8 cellular contexts compared by ENCODE assay signal in the genomic region with DNA sequence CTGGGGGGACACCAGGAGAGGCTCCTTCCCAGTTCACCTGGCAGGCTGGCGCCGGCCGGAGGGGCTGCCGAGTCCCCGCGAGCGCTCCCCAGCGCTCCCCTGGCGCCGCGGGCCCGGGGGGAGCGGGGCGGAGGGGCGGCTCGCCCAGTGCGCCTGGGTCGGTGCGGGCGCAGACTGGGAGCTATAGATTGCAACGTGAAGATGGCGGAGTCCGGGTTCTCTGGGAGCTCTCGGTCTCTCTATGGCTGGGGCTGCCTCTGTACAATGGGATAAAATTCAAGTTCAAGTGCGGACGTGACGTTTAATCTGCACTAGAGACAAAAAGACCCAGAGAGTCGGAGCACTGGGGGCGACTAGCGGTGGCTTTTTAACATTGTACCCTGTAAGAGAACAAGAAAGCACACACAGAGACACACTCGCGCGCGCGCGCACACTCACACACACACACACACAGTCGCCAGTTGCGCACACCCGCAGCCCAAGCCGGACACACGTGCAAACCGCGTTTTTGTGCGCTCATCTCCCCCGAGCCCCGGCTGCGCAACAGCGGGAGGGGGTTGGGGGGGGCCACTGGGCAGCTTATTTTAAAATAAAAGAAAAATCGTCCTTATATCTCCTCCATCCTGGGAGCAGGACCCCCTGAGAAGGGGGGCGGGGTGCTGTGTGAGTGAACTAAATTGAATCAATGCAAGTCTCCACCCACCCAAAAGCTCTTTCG. TPM values are rescaled to one million over a fixed set of nuclear protein-coding genes. Genes with fewer than 3 reads are reported as not detected.
DNase-seq lines count a peak whose midpoint lies in the region; ATAC-seq and TF ChIP-seq lines count a peak whose summit lies in the region.

A gene (minus strand): TSS at position 247 of the 718 bp plus-strand sequence. CDS start 979 bp downstream, outside the sequence.

- intact Hi-C loops in OCI-LY7 (cut with micrococcal nuclease; ENCODE audit: unreplicated experiment) = no loop called here
- intact Hi-C loops in esophagus muscularis mucosa (cut with DNase I) = no loop called here
- intact Hi-C loops in stomach (cut with DNase I; ENCODE audit: low total_unique reads) = no loop called here

- H3K36me3 Mint-ChIP-seq in nephron progenitor cell (ENCODE audit: low read depth) = no peaks in the 10 kb centered on the region

- H3K36me3 ChIP-seq in HUES6 (ENCODE audit: control insufficient read depth, insufficient read depth, low read length) (no peaks in the 10 kb centered on the region), OCI-LY7 (ENCODE audit: insufficient read depth, low read length) (no peaks in the 10 kb centered on the region), esophagus muscularis mucosa (no peaks in the 10 kb centered on the region), stomach (no peaks in the 10 kb centered on the region)

- H3K4me3 Mint-ChIP-seq in nephron progenitor cell = peak within 1 kb of the TSS; percentile 89

- peaks cover 47% of the 10 kb centered on the region for H3K4me1 Mint-ChIP-seq in nephron progenitor cell

- TF ChIP-seq POLR2A in esophagus muscularis mucosa (IDR thresholded peaks at IDR 0.05; ENCODE audit: low read depth) (no peak), stomach (IDR thresholded peaks at IDR 0.05) (no peak)

- peak within 1 kb of the TSS; percentile 71 for H3K4me3 ChIP-seq in HUES6 (ENCODE audit: low read depth, low read length)
- no peak within 1 kb of the TSS for H3K4me3 ChIP-seq in OCI-LY7 (ENCODE audit: low read depth, low read length, poor library complexity, severe bottlenecking)
- H3K4me3 ChIP-seq in esophagus muscularis mucosa = peak within 1 kb of the TSS; percentile 36 to 52 (median 40)
- peak within 1 kb of the TSS; percentile 32 to 54 (median 44) for H3K4me3 ChIP-seq in stomach

- ATAC-seq in GM21381 (IDR thresholded peaks at IDR 0.05; ENCODE audit: unreplicated experiment) = peak; percentile 74

- H3K9me3 ChIP-seq in HUES6 (ENCODE audit: control insufficient read depth, insufficient read depth, low read depth, low read length) (no peaks in the 10 kb centered on the region), OCI-LY7 (ENCODE audit: low read length) (no peaks in the 10 kb centered on the region), esophagus muscularis mucosa (no peaks in the 10 kb centered on the region), stomach (no peaks in the 10 kb centered on the region)

- H3K4me1 ChIP-seq in HUES6 (ENCODE audit: control insufficient read depth, insufficient read depth, low read length) = peaks cover 24% of the 10 kb centered on the region
- no peaks in the 10 kb centered on the region for H3K4me1 ChIP-seq in OCI-LY7 (ENCODE audit: insufficient read depth, low read length, poor library complexity, severe bottlenecking)
- peaks cover 39 to 57% (median 56%) of the 10 kb centered on the region in 4 donors for H3K4me1 ChIP-seq in esophagus muscularis mucosa
- peaks cover 37 to 63% (median 57%) of the 10 kb centered on the region in 4 donors for H3K4me1 ChIP-seq in stomach

- BruUV-seq in OCI-LY7 (replicated peaks; lab: Mats Ljungman, UMichigan) = no TSS peak

- H3K4me2 ChIP-seq in OCI-LY7 (ENCODE audit: low read length) = no peak within 1 kb of the TSS

- no peak within 1 kb of the TSS for H3K27ac Mint-ChIP-seq in nephron progenitor cell

- H3K27ac ChIP-seq in HUES6 (ENCODE audit: low read depth, low read length) (peak within 1 kb of the TSS; percentile 43; the same call in 1 of the 2 replicates), OCI-LY7 (ENCODE audit: low read depth, low read length, poor library complexity, severe bottlenecking) (no peak within 1 kb of the TSS), esophagus muscularis mucosa (replicated peaks in 1 of 4) (peak within 1 kb of the TSS in 1 of 4 donors; percentile 16), stomach (peak within 1 kb of the TSS; percentile 38 to 70 (median 61))

- no peaks in the 10 kb centered on the region for H3K9me3 Mint-ChIP-seq in nephron progenitor cell

- H3K27me3 ChIP-seq in HUES6 (ENCODE audit: control insufficient read depth, insufficient read depth, low read length) (peaks cover 49% of the 10 kb centered on the region), esophagus muscularis mucosa (peaks cover 0 to 91% (median 68%) of the 10 kb centered on the region in 4 donors), stomach (peaks cover 39 to 100% (median 71%) of the 10 kb centered on the region in 3 donors)

- H4K20me1 ChIP-seq in OCI-LY7 (ENCODE audit: insufficient read depth, low read length) = no peaks in the 10 kb centered on the region

- WGBS in esophagus muscularis mucosa = 0% methylated on average over 30 of the region's 51 CpGs
- WGBS in stomach, 5 donors = 1 to 2% (median 1%) methylated on average over 38 to 51 of the region's 51 CpGs

- H3K9ac ChIP-seq in HUES6 (ENCODE audit: low read length) = peak within 1 kb of the TSS; percentile 35

- TF ChIP-seq EP300 in esophagus muscularis mucosa (IDR thresholded peaks at IDR 0.05) (no peak), stomach (IDR thresholded peaks at IDR 0.05) (no peak)

- DNase-seq in COR-L47 (lab: John Stamatoyannopoulos, UW) (peak; percentile 93), OCI-LY7 (ENCODE audit: low spot score) (peak; percentile 10), activated T-cell treated with anti-CD3 and anti-CD28 coated beads for 48 hours (ENCODE audit: low read depth) (peak; percentile 81), esophagus muscularis mucosa (ENCODE audit: extremely low spot score) (no peak), nephron progenitor cell (peak; percentile 73), stomach (peak; percentile 56)

- no peak within 1 kb of the TSS for H2AFZ ChIP-seq in OCI-LY7 (ENCODE audit: low read length)

- CTCF ChIA-PET in OCI-LY7 (lab: Charles Lee; ENCODE audit: unreplicated experiment) = no interaction called here

- H3K9me2 ChIP-seq in OCI-LY7 (ENCODE audit: insufficient read depth, low read length) = no peaks in the 10 kb centered on the region

- 0 out of 2 replicates have a peak, but pooled peaks have one; percentile 25 for TF ChIP-seq CTCF in OCI-LY7 (conservative IDR thresholded peaks at IDR 0.05; ENCODE audit: low read length)
- TF ChIP-seq CTCF in esophagus muscularis mucosa (IDR thresholded peaks at IDR 0.05) = peak in 1 of 3 experiments; percentile 15
- peak; percentile 49 for TF ChIP-seq CTCF in nephron progenitor cell (IDR thresholded peaks at IDR 0.05)
- peak in 1 of 7 experiments; percentile 15 for TF ChIP-seq CTCF in stomach (IDR thresholded peaks at IDR 0.05)

- POLR2A ChIA-PET in OCI-LY7 (lab: Charles Lee) = no interaction called here

- H3K79me2 ChIP-seq in OCI-LY7 (ENCODE audit: insufficient read depth, low read depth, low read length) = no peaks in the 10 kb centered on the region

- H3K27me3 Mint-ChIP-seq in nephron progenitor cell (ENCODE audit: low read depth, poor library complexity) = peaks cover 91% of the 10 kb centered on the region

RNA-seq across cellular contexts. Expression of the gene that starts here (rescaled TPM):
- not detected in 2 replicates for total RNA-seq in OCI-LY7 (2014; rRNA removed; shearing (Covaris generic))
- not detected in 2 replicates for total RNA-seq in OCI-LY7 (2022)
- under 1 TPM; 0.34 to 0.65 (median 0.46) TPM for total RNA-seq in esophagus muscularis mucosa
- total RNA-seq in stomach = 1 to 10 TPM in 4 of 5 donors, not detected in 1; 1.3 to 9.6 (median 2.0) TPM
- under 1 TPM; 0.15 to 0.90 (median 0.19) TPM for polyA plus RNA-seq in stomach

Comparison
In these comparisons a context has a peak if more than half of its experiments do, and no peak if none do; other contexts are left out.
1. Peak in DNase-seq in OCI-LY7; RNA of the gene not detected or under 1 TPM.